In the genomic region with DNA sequence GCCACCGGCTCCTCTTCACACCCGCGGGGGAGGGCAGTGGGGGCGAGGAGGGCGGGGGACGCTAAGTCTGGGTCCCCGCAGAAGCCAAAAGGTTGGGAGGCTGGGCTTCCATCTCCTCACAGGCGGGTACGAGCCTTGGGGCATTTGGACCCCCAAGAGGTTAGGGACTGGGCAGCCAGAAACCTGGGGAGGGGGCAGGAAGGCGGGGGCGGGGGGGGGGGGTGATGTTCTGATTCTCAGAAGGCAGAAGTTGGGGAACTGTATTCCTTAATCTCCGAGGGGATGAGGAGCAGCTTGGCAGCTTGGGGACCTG, we compare ENCODE assay signal across 9 cellular contexts. TPM values are rescaled to one million over a fixed set of nuclear protein-coding genes. Genes with fewer than 3 reads are reported as not detected.
DNase-seq lines count a peak whose midpoint lies in the region; ATAC-seq and TF ChIP-seq lines count a peak whose summit lies in the region.
"Had no signal": no experiment of that assay in that cellular context is flagged by ENCODE, and none has a peak within 500 bp of the region (broad histone marks: within the 10 kb centered on the region; RNA-seq: fewer than 3 reads in every experiment).

No MANE protein-coding gene starts in this region.

- peaks cover 20 to 27% of the 10 kb centered on the region in 2 experiments; a peak in 3 of 4 replicates for H3K4me1 ChIP-seq in SK-N-SH (ENCODE audit: control insufficient read depth in 1 of 2, insufficient read depth in 2 of 2, low read depth in 1 of 2, low read length in 1 of 2)
- H3K4me1 ChIP-seq in esophagus muscularis mucosa: peaks cover 74 to 98% (median 95%) of the 10 kb centered on the region in 4 donors
- H3K4me1 ChIP-seq in prostate gland (replicated peaks): peaks cover 51% of the 10 kb centered on the region

- ATAC-seq in HG03025 (IDR thresholded peaks at IDR 0.05; ENCODE audit: low FRiP score, unreplicated experiment) (no peak), GM21576 (IDR thresholded peaks at IDR 0.05; ENCODE audit: unreplicated experiment) (no peak)

- H3K4me2 ChIP-seq in SK-N-SH: peak overlapping the region; percentile 83

- POLR2A ChIA-PET in SK-N-SH (lab: Yijun Ruan, JAX): no interaction called here

- peak overlapping the region; percentile 64 to 70 for H3K27ac ChIP-seq in SK-N-SH (ENCODE audit: low read depth in 2 of 2, low read length in 1 of 2)
- peak overlapping the region; percentile 89 to 95 (median 90) for H3K27ac ChIP-seq in esophagus muscularis mucosa (replicated peaks in 1 of 4)
- H3K27ac ChIP-seq in prostate gland: peak overlapping the region; percentile 88 to 96

- H3K79me2 ChIP-seq in SK-N-SH (ENCODE audit: insufficient read depth): peaks cover 30% of the 10 kb centered on the region

- H3K9ac ChIP-seq in SK-N-SH: no peak overlapping the region; the same call in 1 of the 2 replicates

- peaks cover 19% of the 10 kb centered on the region for H3F3A ChIP-seq in SK-N-SH (replicated peaks; ENCODE audit: insufficient read depth)

- TF ChIP-seq CTCF in GM06990 (IDR thresholded peaks at IDR 0.05; ENCODE audit: insufficient read depth, low read length, poor library complexity, severe bottlenecking): no peak
- no peak for TF ChIP-seq CTCF in SK-N-SH (IDR thresholded peaks at IDR 0.05)
- TF ChIP-seq CTCF in esophagus muscularis mucosa (IDR thresholded peaks at IDR 0.05): no peak
- TF ChIP-seq CTCF in prostate gland (IDR thresholded peaks at IDR 0.05): no peak

- TF ChIP-seq POLR2A in esophagus muscularis mucosa (IDR thresholded peaks at IDR 0.05; ENCODE audit: low read depth): no peak
- TF ChIP-seq POLR2A in prostate gland (IDR thresholded peaks at IDR 0.05): no peak

- no peaks in the 10 kb centered on the region for H3K27me3 ChIP-seq in GM06990 (replicated peaks; ENCODE audit: control insufficient read depth, insufficient read depth, low read length)
- no peaks in the 10 kb centered on the region for H3K27me3 ChIP-seq in SK-N-SH (ENCODE audit: insufficient read depth)
- no peaks in the 10 kb centered on the region for H3K27me3 ChIP-seq in esophagus muscularis mucosa
- H3K27me3 ChIP-seq in prostate gland (replicated peaks; ENCODE audit: insufficient read depth): no peaks in the 10 kb centered on the region

- TF ChIP-seq EP300 in SK-N-SH (IDR thresholded peaks at IDR 0.05; ENCODE audit: borderline replicate concordance in 1 of 2, low read depth in 1 of 2, low read length in 1 of 2) (no peak), esophagus muscularis mucosa (IDR thresholded peaks at IDR 0.05) (no peak)

- peak overlapping the region; percentile 56 for H3K4me3 ChIP-seq in GM06990 (replicated peaks; ENCODE audit: low read depth, low read length)
- H3K4me3 ChIP-seq in SK-N-SH (ENCODE audit: low read depth in 2 of 2, low read length in 1 of 2): peak overlapping the region; percentile 31 to 54; a peak in 3 of 4 replicates
- H3K4me3 ChIP-seq in esophagus muscularis mucosa: peak overlapping the region; percentile 51 to 75 (median 56)
- H3K4me3 ChIP-seq in prostate gland: peak overlapping the region; percentile 22 to 39

- CTCF ChIA-PET in SK-N-SH (lab: Yijun Ruan, JAX): interaction anchor here (1.0 to 8.7 kb wide), 5 partner anchors 9 to 183 kb away, joined by 3 to 86 read pairs (median 5); no protein-coding TSS in a partner anchor

- H3K36me3 ChIP-seq in GM06990 (ENCODE audit: control insufficient read depth, insufficient read depth, low read length) (peaks cover 19% of the 10 kb centered on the region), SK-N-SH (replicated peaks in 1 of 2; ENCODE audit: control insufficient read depth in 1 of 2, insufficient read depth in 2 of 2, low read length in 1 of 2) (peaks cover 9 to 17% of the 10 kb centered on the region in 2 experiments), esophagus muscularis mucosa (peaks cover 0 to 62% (median 33%) of the 10 kb centered on the region in 4 donors), prostate gland (no peaks in the 10 kb centered on the region)

- no peaks in the 10 kb centered on the region for H3K9me2 ChIP-seq in SK-N-SH

- TF ChIP-seq RAD21 in SK-N-SH (IDR thresholded peaks at IDR 0.05; ENCODE audit: low read length): no peak

- H2AFZ ChIP-seq in SK-N-SH (ENCODE audit: low read depth): no peak overlapping the region

- intact Hi-C loops in esophagus muscularis mucosa (cut with DNase I): no loop called here
- intact Hi-C loops in prostate gland (cut with DNase I): no loop called here

- WGBS in SK-N-SH (ENCODE audit: low lambda C conversion rate): 0% methylated on average over 8 of the region's 12 CpGs
- 0% methylated on average over 1 of the region's 12 CpGs for WGBS in esophagus muscularis mucosa
- under 1% methylated on average over 12 of the region's 12 CpGs for WGBS in prostate gland

- DNase-seq in GM06990 (ENCODE audit: extremely low read depth, insufficient read length) (no peak), SK-N-SH (no peak), esophagus muscularis mucosa (ENCODE audit: extremely low spot score) (no peak), prostate gland (ENCODE audit: low spot score) (no peak), HPDE6-E6E7 (ENCODE audit: extremely low spot score) (no peak)
- no peak for DNase-seq in stimulated activated CD4-positive, alpha-beta T cell treated with anti-CD3 and anti-CD28 coated beads, Interleukin-4, amount 100 ng/mL, for 24 hours

- H4K20me1 ChIP-seq in SK-N-SH (ENCODE audit: insufficient read depth): peaks cover 5% of the 10 kb centered on the region; the same call in 1 of the 2 replicates

- H3K9me3 ChIP-seq in SK-N-SH: no peaks in the 10 kb centered on the region
- no peaks in the 10 kb centered on the region for H3K9me3 ChIP-seq in esophagus muscularis mucosa
- H3K9me3 ChIP-seq in prostate gland: no peaks in the 10 kb centered on the region

TF ChIP-seq in SK-N-SH, 30 proteins besides CTCF, POLR2A, EP300 and RAD21:
- TF ChIP-seq MEF2A (IDR thresholded peaks at IDR 0.05; ENCODE audit: borderline replicate concordance, low read depth) (no peak), TEAD4 (IDR thresholded peaks at IDR 0.05; ENCODE audit: borderline replicate concordance, insufficient read depth) (peak; percentile 4; the same call in 1 of the 2 replicates)

RNA-seq across cellular contexts. Expression of gene BCL3, which starts 5.1 kb away (rescaled TPM):
- 7.5 and 19.2 TPM in 2 replicates for polyA plus RNA-seq in SK-N-SH (2012; rRNA removed)
- 8.9 and 12.7 TPM in 2 replicates for polyA plus RNA-seq in SK-N-SH (2012; cell fraction: cytosol; rRNA removed)
- 49.3 and 90.0 TPM in 2 replicates for polyA plus RNA-seq in SK-N-SH (2012; cell fraction: nucleus; rRNA removed)
- 100 to 1,000 TPM in 1 of 4 donors, 10 to 100 TPM in 2, 1 to 10 TPM in 1; 10.0 to 147 (median 20.2) TPM for total RNA-seq in esophagus muscularis mucosa
- 10 to 100 TPM; 22.6 to 44.0 TPM for total RNA-seq in prostate gland

RNA-seq across cellular contexts. Expression of gene CBLC, which starts 24.1 kb away (rescaled TPM):
- polyA plus RNA-seq in SK-N-SH (2012; rRNA removed): not detected in 2 replicates
- not detected in 2 replicates for polyA plus RNA-seq in SK-N-SH (2012; cell fraction: cytosol; rRNA removed)
- polyA plus RNA-seq in SK-N-SH (2012; cell fraction: nucleus; rRNA removed): 0.04 TPM in 1 of 2 replicates, not detected in the other
- total RNA-seq in esophagus muscularis mucosa (under 1 TPM in 2 of 4 donors, not detected in 2; 0.34 to 0.50 TPM), prostate gland (10 to 100 TPM; 30.1 to 33.6 TPM)

RNA-seq across cellular contexts. Expression of gene CEACAM16, which starts 54.6 kb away (rescaled TPM):
- polyA plus RNA-seq in SK-N-SH (2012; rRNA removed): not detected in 2 replicates
- polyA plus RNA-seq in SK-N-SH (2012; cell fraction: cytosol; rRNA removed): not detected in 2 replicates
- 0.04 TPM in 1 of 2 replicates, not detected in the other for polyA plus RNA-seq in SK-N-SH (2012; cell fraction: nucleus; rRNA removed)
- total RNA-seq in esophagus muscularis mucosa (not detected), prostate gland (not detected)
- total RNA-seq: pulmonary artery endothelial cell had no signal

RNA-seq across cellular contexts. Expression of gene BCAM, which starts 55.3 kb away (rescaled TPM):
- 9.7 and 34.0 TPM in 2 replicates for polyA plus RNA-seq in SK-N-SH (2012; rRNA removed)
- polyA plus RNA-seq in SK-N-SH (2012; cell fraction: cytosol; rRNA removed): 13.8 and 20.8 TPM in 2 replicates
- 49.8 and 71.7 TPM in 2 replicates for polyA plus RNA-seq in SK-N-SH (2012; cell fraction: nucleus; rRNA removed)
- 10 to 100 TPM; 32.4 to 76.5 (median 56.6) TPM for total RNA-seq in esophagus muscularis mucosa
- total RNA-seq in prostate gland: 100 to 1,000 TPM; 258 to 501 TPM

Comparison
In these comparisons a context has a peak if more than half of its experiments do, and no peak if none do; other contexts are left out.
1. RNA of gene CBLC, which starts 24.1 kb away (total RNA-seq): 30.1 to 33.6 TPM in prostate gland; 0.34 to 0.50 TPM in esophagus muscularis mucosa; every median in the first group is over 10 times any median in the second.
2. Peak in every context shown above with its lines, with median percentiles within 50 percentile points of each other: H3K4me3 ChIP-seq and H3K27ac ChIP-seq.